Comparison of ENCODE assay signal across 10 cellular contexts in genomic region chr3:44995142-44995770, GRCh38. TPM values are rescaled to one million over a fixed set of nuclear protein-coding genes. Genes with fewer than 3 reads are reported as not detected.
DNase-seq lines count a peak whose midpoint lies in the region; ATAC-seq and TF ChIP-seq lines count a peak whose summit lies in the region.
"Had no signal": no experiment of that assay in that cellular context is flagged by ENCODE, and none has a peak within 500 bp of the region (broad histone marks: within the 10 kb centered on the region; RNA-seq: fewer than 3 reads in every experiment).

No MANE protein-coding gene starts in this region.

- no peak overlapping the region for H3K4me3 ChIP-seq in SK-N-SH (ENCODE audit: low read depth in 2 of 2, low read length in 1 of 2)
- no peak overlapping the region for H3K4me3 ChIP-seq in gastroesophageal sphincter
- H3K4me3 ChIP-seq in thyroid gland (replicated peaks in 1 of 3) = no peak overlapping the region
- H3K4me3 ChIP-seq: ovary, PC-9 had no signal

- CTCF ChIA-PET in SK-N-SH (lab: Yijun Ruan, JAX) = interaction anchor here (1.4 kb wide), 1 partner anchor 231 kb away, joined by 3 read pairs; the partner anchor contains the start of gene TMEM158

- TF ChIP-seq CTCF in SK-N-SH (IDR thresholded peaks at IDR 0.05) (no peak), gastroesophageal sphincter (IDR thresholded peaks at IDR 0.05) (no peak), thyroid gland (IDR thresholded peaks at IDR 0.05) (no peak)

- POLR2A ChIA-PET in SK-N-SH (lab: Yijun Ruan, JAX) = interaction anchor here (0.9 to 1.3 kb wide), 3 partner anchors 13 to 19 kb away, joined by 3 to 7 read pairs (median 3); partner anchors contain the start of genes EXOSC7 and ZDHHC3

- H3K27me3 ChIP-seq in SK-N-SH (ENCODE audit: insufficient read depth) (no peaks in the 10 kb centered on the region), gastroesophageal sphincter (no peaks in the 10 kb centered on the region), thyroid gland (no peaks in the 10 kb centered on the region)
- H3K27me3 ChIP-seq: ovary had no signal

- no peaks in the 10 kb centered on the region for H3K9me3 ChIP-seq in SK-N-SH
- H3K9me3 ChIP-seq in gastroesophageal sphincter = no peaks in the 10 kb centered on the region
- no peaks in the 10 kb centered on the region for H3K9me3 ChIP-seq in thyroid gland
- H3K9me3 ChIP-seq: ovary had no signal

- intact Hi-C loops in thyroid gland (cut with DNase I) = no loop called here

- peak overlapping the region; percentile 15 to 92; a peak in 3 of 4 replicates for H3K27ac ChIP-seq in SK-N-SH (ENCODE audit: low read depth in 2 of 2, low read length in 1 of 2)
- H3K27ac ChIP-seq in gastroesophageal sphincter = peak overlapping the region in 3 of 4 donors; percentile 24 to 43 (median 30)
- peak overlapping the region; percentile 5 to 86 (median 22) for H3K27ac ChIP-seq in thyroid gland
- H3K27ac ChIP-seq: ovary, PC-9 had no signal

- H3K4me2 ChIP-seq in SK-N-SH = 0 out of 2 replicates have a peak overlapping the region, but pooled peaks have one; percentile 6
- H3K4me2 ChIP-seq: PC-9 had no signal

- peak in 1 of 2 experiments; percentile 70; a peak in 1 of 4 replicates for TF ChIP-seq EP300 in SK-N-SH (IDR thresholded peaks at IDR 0.05; ENCODE audit: borderline replicate concordance in 1 of 2, low read depth in 1 of 2, low read length in 1 of 2)
- TF ChIP-seq EP300 in gastroesophageal sphincter (IDR thresholded peaks at IDR 0.05) = no peak

- peaks cover 31 to 36% of the 10 kb centered on the region in 2 experiments; a peak in 3 of 4 replicates for H3K4me1 ChIP-seq in SK-N-SH (ENCODE audit: control insufficient read depth in 1 of 2, insufficient read depth in 2 of 2, low read depth in 1 of 2, low read length in 1 of 2)
- peaks cover 0 to 28% (median 6%) of the 10 kb centered on the region in 3 donors for H3K4me1 ChIP-seq in gastroesophageal sphincter
- peaks cover 38 to 45% of the 10 kb centered on the region in 2 donors for H3K4me1 ChIP-seq in thyroid gland

- peaks cover 19 to 47% of the 10 kb centered on the region in 2 experiments for H3K36me3 ChIP-seq in SK-N-SH (replicated peaks in 1 of 2; ENCODE audit: control insufficient read depth in 1 of 2, insufficient read depth in 2 of 2, low read length in 1 of 2)
- H3K36me3 ChIP-seq in gastroesophageal sphincter = peaks cover 0 to 77% of the 10 kb centered on the region in 2 donors
- H3K36me3 ChIP-seq in thyroid gland = peaks cover 10 to 14% of the 10 kb centered on the region in 2 donors
- H3K36me3 ChIP-seq: ovary had no signal

- H3F3A ChIP-seq in SK-N-SH (replicated peaks; ENCODE audit: insufficient read depth) = no peaks in the 10 kb centered on the region

- WGBS in SK-N-SH (ENCODE audit: low lambda C conversion rate) = 62% methylated on average over 8 of the region's 8 CpGs
- 14 to 15% methylated on average over 1 of the region's 8 CpGs for WGBS in gastroesophageal sphincter (ENCODE audit: low coverage in 1 of 2), 2 donors
- 73 to 88% methylated on average over 8 of the region's 8 CpGs for WGBS in thyroid gland, 2 donors

- peak; percentile 41 for DNase-seq in NCI-H2171 treated with DMSO at 0.1 percent for 48 hours (lab: John Stamatoyannopoulos, UW)
- no peak for DNase-seq in NCI-H2171 (lab: John Stamatoyannopoulos, UW)
- DNase-seq in SK-N-SH = peak; percentile 80
- DNase-seq in thyroid gland = peak; percentile 39 to 44
- DNase-seq in GM19240 (ENCODE audit: insufficient read length, low spot score) = no peak
- no peak for DNase-seq in stimulated activated CD4-positive, alpha-beta T cell treated with anti-CD3 and anti-CD28 coated beads, Interleukin-12 subunit alpha, Interleukin-12 subunit beta, amount 100 ng/mL, for 4 hours
- DNase-seq: PC-9 had no signal

- ATAC-seq in gastroesophageal sphincter (peak; percentile 71), HG02623 (IDR thresholded peaks at IDR 0.05; ENCODE audit: unreplicated experiment) (no peak)

- H3K9ac ChIP-seq in SK-N-SH = no peak overlapping the region

- H4K20me1 ChIP-seq in SK-N-SH (ENCODE audit: insufficient read depth) = 0 out of 2 replicates have a peak, but pooled peaks cover 5% of the 10 kb centered on the region

- no peak overlapping the region for H2AFZ ChIP-seq in SK-N-SH (ENCODE audit: low read depth)
- H2AFZ ChIP-seq: PC-9 had no signal

- H3K79me2 ChIP-seq in SK-N-SH (ENCODE audit: insufficient read depth) = peaks cover 7% of the 10 kb centered on the region; the same call in 1 of the 2 replicates

- H3K9me2 ChIP-seq in SK-N-SH = no peaks in the 10 kb centered on the region

- TF ChIP-seq POLR2A in gastroesophageal sphincter (IDR thresholded peaks at IDR 0.05) = no peak
- no peak for TF ChIP-seq POLR2A in thyroid gland (IDR thresholded peaks at IDR 0.05)

- no peak for TF ChIP-seq RAD21 in SK-N-SH (IDR thresholded peaks at IDR 0.05; ENCODE audit: low read length)

TF ChIP-seq in SK-N-SH, 30 proteins besides CTCF, POLR2A, EP300 and RAD21:
- peak; percentile 18; the same call in 1 of the 2 replicates for TF ChIP-seq FOXJ3 (CRISPR knock-in tag; IDR thresholded peaks at IDR 0.05)
- peak; percentile 52 for TF ChIP-seq CHD2 (IDR thresholded peaks at IDR 0.05; ENCODE audit: low read length, partially characterized antibody)
- no peak for TF ChIP-seq USF2 (IDR thresholded peaks at IDR 0.05; ENCODE audit: borderline replicate concordance, low read depth, low read length)
- TF ChIP-seq ELF1 (IDR thresholded peaks at IDR 0.05) = no peak
- TF ChIP-seq NFIC (IDR thresholded peaks at IDR 0.05; ENCODE audit: borderline replicate concordance) = peak; percentile 63
- TF ChIP-seq TAF1 (IDR thresholded peaks at IDR 0.05; ENCODE audit: borderline replicate concordance, low read depth, low read length) = no peak
- TF ChIP-seq TCF12 (IDR thresholded peaks at IDR 0.05) = peak; percentile 56
- peak; percentile 89 for TF ChIP-seq RCOR1 (IDR thresholded peaks at IDR 0.05; ENCODE audit: low read length)

RNA-seq across cellular contexts. Expression of gene EXOSC7, which starts 19.2 kb away (rescaled TPM):
- polyA plus RNA-seq in SK-N-SH (2012; rRNA removed) = 83.5 and 96.4 TPM in 2 replicates
- polyA plus RNA-seq in SK-N-SH (2012; cell fraction: cytosol; rRNA removed) = 94.3 and 94.9 TPM in 2 replicates
- 66.6 and 68.4 TPM in 2 replicates for polyA plus RNA-seq in SK-N-SH (2012; cell fraction: nucleus; rRNA removed)
- total RNA-seq in gastroesophageal sphincter (10 to 100 TPM; 40.6 to 52.8 (median 46.0) TPM), thyroid gland (10 to 100 TPM; 33.1 to 57.5 (median 56.3) TPM)

RNA-seq across cellular contexts. Expression of gene ZDHHC3, which starts 19.3 kb away (rescaled TPM):
- 60.7 and 72.3 TPM in 2 replicates for polyA plus RNA-seq in SK-N-SH (2012; rRNA removed)
- polyA plus RNA-seq in SK-N-SH (2012; cell fraction: cytosol; rRNA removed) = 45.7 and 63.4 TPM in 2 replicates
- polyA plus RNA-seq in SK-N-SH (2012; cell fraction: nucleus; rRNA removed) = 51.3 and 65.3 TPM in 2 replicates
- total RNA-seq in gastroesophageal sphincter (10 to 100 TPM; 66.6 to 91.2 (median 78.5) TPM), thyroid gland (10 to 100 TPM; 46.0 to 94.3 (median 76.0) TPM)

RNA-seq across cellular contexts. Expression of gene CLEC3B, which starts 30.8 kb away (rescaled TPM):
- 0.16 and 0.46 TPM in 2 replicates for polyA plus RNA-seq in SK-N-SH (2012; rRNA removed)
- polyA plus RNA-seq in SK-N-SH (2012; cell fraction: cytosol; rRNA removed) = 0.05 and 0.23 TPM in 2 replicates
- 2.1 and 3.1 TPM in 2 replicates for polyA plus RNA-seq in SK-N-SH (2012; cell fraction: nucleus; rRNA removed)
- total RNA-seq in gastroesophageal sphincter = 100 to 1,000 TPM in 1 of 4 donors, 10 to 100 TPM in 3; 20.4 to 127 (median 77.6) TPM
- 10 to 100 TPM; 28.2 to 78.4 (median 32.5) TPM for total RNA-seq in thyroid gland
- total RNA-seq: PC-9 had no signal

Comparison
In these comparisons a context has a peak if more than half of its experiments do, and no peak if none do; other contexts are left out.
1. DNase-seq: peak in NCI-H2171 treated with DMSO at 0.1 percent for 48 hours (single experiment), SK-N-SH (single experiment) and thyroid gland (2 of 2); none in NCI-H2171 (single experiment), GM19240 (single experiment) and stimulated activated CD4-positive, alpha-beta T cell treated with anti-CD3 and anti-CD28 coated beads, Interleukin-12 subunit alpha, Interleukin-12 subunit beta, amount 100 ng/mL, for 4 hours (single experiment).
2. Peak in every context shown above with its lines, with median percentiles within 50 percentile points of each other: H3K27ac ChIP-seq.